25 cellular contexts compared by ENCODE assay signal in the genomic region with DNA sequence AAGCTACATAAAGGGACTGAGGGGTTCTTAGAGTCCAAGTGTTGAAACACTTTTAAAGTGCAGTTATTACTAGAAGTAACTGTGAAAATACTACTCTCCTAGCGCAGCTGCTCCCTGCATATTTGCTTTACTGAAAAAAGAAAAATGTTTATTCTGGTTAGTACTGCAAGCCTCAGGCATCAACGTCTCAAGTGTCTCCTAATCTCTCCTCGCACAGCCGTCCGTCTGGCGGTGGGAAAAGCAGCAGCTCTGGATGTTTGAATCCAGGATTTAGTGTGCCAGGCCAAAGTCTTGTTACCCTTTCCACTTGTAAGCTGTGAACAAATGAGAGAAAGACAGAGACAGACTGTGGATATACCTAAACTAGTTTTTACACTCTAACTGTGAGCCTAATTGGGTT. TPM values are rescaled to one million over a fixed set of nuclear protein-coding genes. Genes with fewer than 3 reads are reported as not detected.
DNase-seq lines count a peak whose midpoint lies in the region; ATAC-seq and TF ChIP-seq lines count a peak whose summit lies in the region.
"Had no signal": no experiment of that assay in that cellular context is flagged by ENCODE, and none has a peak within 500 bp of the region (broad histone marks: within the 10 kb centered on the region; RNA-seq: fewer than 3 reads in every experiment).

No MANE protein-coding gene starts in this region.

- no peaks in the 10 kb centered on the region for H3K36me3 Mint-ChIP-seq in endodermal cell (ENCODE audit: low read depth)
- H3K36me3 Mint-ChIP-seq in activated naive CD8-positive, alpha-beta T cell treated with anti-CD3 and anti-CD28 coated beads for 36 hours = no peaks in the 10 kb centered on the region
- no peaks in the 10 kb centered on the region for H3K36me3 Mint-ChIP-seq in natural killer cell treated with Interleukin-12 subunit alpha and Interleukin-12 subunit beta and Interleukin-15 and Interleukin-18, amount 100 ng/mL, for 72 hours
- H3K36me3 Mint-ChIP-seq: CD4-positive, alpha-beta memory T cell; T-cell had no signal

- H3K27me3 ChIP-seq in SJCRH30 (peaks cover 9% of the 10 kb centered on the region; the same call in 1 of the 2 replicates), endodermal cell (ENCODE audit: control insufficient read depth, insufficient read depth, low read length, poor library complexity, severe bottlenecking) (no peaks in the 10 kb centered on the region)
- H3K27me3 ChIP-seq: SJSA1 had no signal

- H3K4me1 Mint-ChIP-seq in endodermal cell = peaks cover 2% of the 10 kb centered on the region
- H3K4me1 Mint-ChIP-seq in activated naive CD8-positive, alpha-beta T cell treated with anti-CD3 and anti-CD28 coated beads for 36 hours = no peaks in the 10 kb centered on the region
- H3K4me1 Mint-ChIP-seq in natural killer cell treated with Interleukin-12 subunit alpha and Interleukin-12 subunit beta and Interleukin-15 and Interleukin-18, amount 100 ng/mL, for 72 hours (ENCODE audit: low read depth in 2 of 2) = no peaks in the 10 kb centered on the region
- H3K4me1 Mint-ChIP-seq: CD4-positive, alpha-beta memory T cell; T-cell had no signal

- no peak overlapping the region for H3K27ac ChIP-seq in SJCRH30
- no peak overlapping the region for H3K27ac ChIP-seq in endodermal cell (ENCODE audit: low read depth, low read length)
- H3K27ac ChIP-seq: KMS-11, PC-9, SJSA1 had no signal

- H3K9me3 ChIP-seq in SJCRH30 (replicated peaks) (no peaks in the 10 kb centered on the region), endodermal cell (ENCODE audit: control insufficient read depth, low read length) (no peaks in the 10 kb centered on the region)
- H3K9me3 ChIP-seq: SJSA1 had no signal

- H3K27me3 Mint-ChIP-seq in endodermal cell (ENCODE audit: insufficient read depth) = no peaks in the 10 kb centered on the region
- peaks cover 3% of the 10 kb centered on the region for H3K27me3 Mint-ChIP-seq in activated naive CD8-positive, alpha-beta T cell treated with anti-CD3 and anti-CD28 coated beads for 36 hours
- H3K27me3 Mint-ChIP-seq in natural killer cell treated with Interleukin-12 subunit alpha and Interleukin-12 subunit beta and Interleukin-15 and Interleukin-18, amount 100 ng/mL, for 72 hours = peaks cover 0 to 10% of the 10 kb centered on the region in 2 donors

- no peaks in the 10 kb centered on the region for H3K9me3 Mint-ChIP-seq in endodermal cell
- H3K9me3 Mint-ChIP-seq in activated naive CD8-positive, alpha-beta T cell treated with anti-CD3 and anti-CD28 coated beads for 36 hours = no peaks in the 10 kb centered on the region
- H3K9me3 Mint-ChIP-seq in natural killer cell treated with Interleukin-12 subunit alpha and Interleukin-12 subunit beta and Interleukin-15 and Interleukin-18, amount 100 ng/mL, for 72 hours = no peaks in the 10 kb centered on the region
- H3K9me3 Mint-ChIP-seq: H9, T-cell had no signal

- H3K36me3 ChIP-seq in SJCRH30 = no peaks in the 10 kb centered on the region
- H3K36me3 ChIP-seq in endodermal cell (ENCODE audit: control insufficient read depth, insufficient read depth, low read length) = no peaks in the 10 kb centered on the region
- H3K36me3 ChIP-seq: SJSA1 had no signal

- POLR2A ChIA-PET in HEK293T (lab: Yijun Ruan, JAX) = no interaction called here

- H3K4me1 ChIP-seq in SJCRH30 = no peaks in the 10 kb centered on the region; the same call in 1 of the 2 replicates
- H3K4me1 ChIP-seq in endodermal cell (ENCODE audit: control insufficient read depth, insufficient read depth, low read length) = no peaks in the 10 kb centered on the region
- H3K4me1 ChIP-seq: SJSA1 had no signal

- WGBS in endodermal cell (ENCODE audit: insufficient coverage in 1 of 2, insufficient read length in 1 of 2), 2 experiments = 93 to 98% methylated on average over 5 to 6 of the region's 6 CpGs

- H3K9ac ChIP-seq in endodermal cell (ENCODE audit: extremely low read depth, low read length, poor library complexity, severe bottlenecking) = no peak overlapping the region
- H3K9ac ChIP-seq: KMS-11 had no signal

- no peak overlapping the region for H3K4me3 ChIP-seq in SJCRH30
- no peak overlapping the region for H3K4me3 ChIP-seq in endodermal cell (ENCODE audit: low read length)
- H3K4me3 ChIP-seq: PC-9, SJSA1 had no signal

- CTCF ChIA-PET in HEK293T (lab: Yijun Ruan, JAX) = no interaction called here

- H3K27ac Mint-ChIP-seq in endodermal cell = peak overlapping the region; percentile 67
- H3K27ac Mint-ChIP-seq in activated naive CD8-positive, alpha-beta T cell treated with anti-CD3 and anti-CD28 coated beads for 36 hours = no peak overlapping the region
- H3K27ac Mint-ChIP-seq in natural killer cell treated with Interleukin-12 subunit alpha and Interleukin-12 subunit beta and Interleukin-15 and Interleukin-18, amount 100 ng/mL, for 72 hours = no peak overlapping the region
- H3K27ac Mint-ChIP-seq: CD4-positive, alpha-beta memory T cell; HFFc6; T-cell had no signal

- no peak for TF ChIP-seq CTCF in endodermal cell (conservative IDR thresholded peaks at IDR 0.05)

- peak; percentile 30 for DNase-seq in HEK293T (ENCODE audit: extremely low spot score)
- DNase-seq in SJCRH30 = peak; percentile 5 to 28
- DNase-seq in endodermal cell = no peak
- DNase-seq in activated naive CD8-positive, alpha-beta T cell treated with anti-CD3 and anti-CD28 coated beads for 36 hours = no peak
- no peak for DNase-seq in natural killer cell treated with Interleukin-12 subunit alpha and Interleukin-12 subunit beta and Interleukin-15 and Interleukin-18, amount 100 ng/mL, for 72 hours (ENCODE audit: low spot score)
- DNase-seq: C1 segment of cervical spinal cord; CD4-positive, alpha-beta memory T cell; COR-L47; DMS 273 treated with DMSO at 0.1 percent for 48 hours; DMS79 treated with DMSO at 0.1 percent for 48 hours; H9; HFFc6; IMR-90; MM.1S; NCI-H2029; NCI-H345; NCI-H510A treated with DMSO at 0.1 percent for 48 hours; NCI-H774; PC-9; T-cell had no signal

- ATAC-seq in GM21576 (IDR thresholded peaks at IDR 0.05; ENCODE audit: unreplicated experiment) = no peak
- no peak for ATAC-seq in natural killer cell treated with Interleukin-12 subunit alpha and Interleukin-12 subunit beta and Interleukin-15 and Interleukin-18, amount 100 ng/mL, for 72 hours
- no peak for ATAC-seq in GM19023 (IDR thresholded peaks at IDR 0.05; ENCODE audit: unreplicated experiment)
- ATAC-seq: Right ventricle myocardium inferior, T-cell had no signal

- no peak overlapping the region for H3K4me3 Mint-ChIP-seq in endodermal cell
- H3K4me3 Mint-ChIP-seq in activated naive CD8-positive, alpha-beta T cell treated with anti-CD3 and anti-CD28 coated beads for 36 hours = no peak overlapping the region
- H3K4me3 Mint-ChIP-seq in natural killer cell treated with Interleukin-12 subunit alpha and Interleukin-12 subunit beta and Interleukin-15 and Interleukin-18, amount 100 ng/mL, for 72 hours = no peak overlapping the region
- H3K4me3 Mint-ChIP-seq: CD4-positive, alpha-beta memory T cell; H9; HFFc6; T-cell had no signal

TF ChIP-seq in HEK293T, 16 proteins besides CTCF, POLR2A, EP300 and RAD21:
- no peak for TF ChIP-seq LEF1 (IDR thresholded peaks at IDR 0.05; ENCODE audit: borderline replicate concordance)
- no peak for TF ChIP-seq L3MBTL2 (conservative IDR thresholded peaks at IDR 0.05)
- TF ChIP-seq ARNT (IDR thresholded peaks at IDR 0.05) = no peak
- no peak for TF ChIP-seq TARDBP (IDR thresholded peaks at IDR 0.05)
- TF ChIP-seq BHLHE40 (IDR thresholded peaks at IDR 0.05; ENCODE audit: borderline replicate concordance) = no peak
TF ChIP-seq in HEK293T: peak in this region for 0.

RNA-seq across cellular contexts. Expression of a gene that starts 31.1 kb away (rescaled TPM):
- not detected in 2 replicates for total RNA-seq in SJCRH30 (2014; rRNA removed; shearing (Covaris generic))
- under 1 TPM; 0.18 to 0.88 TPM for total RNA-seq in endodermal cell
- polyA plus RNA-seq in endodermal cell (2013, experiment 1 of 2) = 1.7 TPM
- 1.9 TPM for polyA plus RNA-seq in endodermal cell (2013, experiment 2 of 2)
- under 1 TPM; 0.02 to 0.04 TPM for total RNA-seq in activated naive CD8-positive, alpha-beta T cell treated with anti-CD3 and anti-CD28 coated beads for 36 hours
- total RNA-seq in natural killer cell treated with Interleukin-12 subunit alpha and Interleukin-12 subunit beta and Interleukin-15 and Interleukin-18, amount 100 ng/mL, for 72 hours = 1 to 10 TPM; 2.2 to 2.5 TPM
- total RNA-seq: CD4-positive, alpha-beta memory T cell; HFFc6; IMR-90; SJSA1 had no signal
- polyA plus RNA-seq: CD4-positive, alpha-beta memory T cell; IMR-90 had no signal

Comparison
In these comparisons a context has a peak if more than half of its experiments do, and no peak if none do; other contexts are left out.
1. DNase-seq: peak in HEK293T (single experiment) and SJCRH30 (2 of 2); none in endodermal cell (single experiment), activated naive CD8-positive, alpha-beta T cell treated with anti-CD3 and anti-CD28 coated beads for 36 hours (single experiment) and natural killer cell treated with Interleukin-12 subunit alpha and Interleukin-12 subunit beta and Interleukin-15 and Interleukin-18, amount 100 ng/mL, for 72 hours (single experiment).